13 cellular contexts compared by ENCODE assay signal in the genomic region with DNA sequence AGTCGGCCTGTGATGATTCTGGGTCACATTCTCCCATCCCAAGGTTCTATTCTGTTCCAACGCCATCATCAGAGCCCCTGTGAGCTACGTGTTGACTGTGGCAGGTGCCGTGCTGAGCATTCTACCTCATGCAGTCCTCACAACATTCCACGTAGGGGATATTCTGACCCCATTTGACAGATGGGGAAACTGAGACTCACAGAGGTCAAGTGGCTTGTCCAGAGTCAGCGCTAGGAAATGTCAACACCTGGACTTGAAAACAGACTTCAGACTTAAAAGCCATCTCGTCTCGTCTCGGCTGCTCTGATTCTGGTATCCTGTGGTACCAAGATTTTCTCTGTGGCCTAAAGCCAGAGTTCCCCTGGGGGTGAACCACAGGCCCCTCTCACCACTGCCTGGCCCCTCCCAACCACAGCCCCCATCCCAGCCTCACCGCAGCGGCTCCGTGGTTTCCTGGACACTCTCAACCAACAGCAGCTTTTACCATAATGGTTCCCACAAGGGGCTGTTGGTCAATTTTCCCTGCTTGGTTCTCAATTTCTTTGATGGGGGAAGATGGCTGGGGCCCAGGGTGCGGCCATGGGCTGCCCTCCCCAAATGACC. TPM values are rescaled to one million over a fixed set of nuclear protein-coding genes. Genes with fewer than 3 reads are reported as not detected.
A peak's percentile ranks its signal among the peaks of the same experiment; 100 is the strongest.
DNase-seq lines count a peak whose midpoint lies in the region; ATAC-seq and TF ChIP-seq lines count a peak whose summit lies in the region.
"Had no signal": no experiment of that assay in that cellular context is flagged by ENCODE, and none has a peak within 500 bp of the region (broad histone marks: within the 10 kb centered on the region; RNA-seq: fewer than 3 reads in every experiment).

No MANE protein-coding gene starts in this region.

- peak; percentile 57 for ATAC-seq in HG02610 (IDR thresholded peaks at IDR 0.05; ENCODE audit: unreplicated experiment)
- ATAC-seq in omental fat pad (ENCODE audit: low FRiP score), result no peak
- ATAC-seq in GM18861 (IDR thresholded peaks at IDR 0.05; ENCODE audit: unreplicated experiment), result no peak
- ATAC-seq in sciatic nerve, result no peak
- ATAC-seq: foreskin keratinocyte; naive thymus-derived CD8-positive, alpha-beta T cell had no signal

- intact Hi-C loops in sciatic nerve (cut with DNase I), result no loop called here

- no peak for TF ChIP-seq CTCF in omental fat pad (IDR thresholded peaks at IDR 0.05)

- peak; percentile 28 to 39 for DNase-seq in activated CD4-positive, alpha-beta T cell treated with anti-CD3 and anti-CD28 coated beads, Interleukin-2, amount 50 U/mL, for 48 hours
- no peak for DNase-seq in activated CD4-positive, alpha-beta T cell treated with anti-CD3 and anti-CD28 coated beads, Interleukin-2, amount 50 U/mL, for 4 hours
- peak; percentile 77 for DNase-seq in UCSD-AML1 (lab: John Stamatoyannopoulos, UW; ENCODE audit: unreplicated experiment)
- DNase-seq in stimulated activated CD8-positive, alpha-beta memory T cell treated with anti-CD3 and anti-CD28 coated beads, Interleukin-4, amount 100 ng/mL, for 24 hours (ENCODE audit: low read depth), result peak; percentile 8
- no peak for DNase-seq in omental fat pad (ENCODE audit: low spot score)
- no peak for DNase-seq in sciatic nerve (ENCODE audit: low spot score)
- DNase-seq: effector CD4-positive, alpha-beta T cell; foreskin keratinocyte; kidney glomerular epithelial cell; naive thymus-derived CD8-positive, alpha-beta T cell had no signal

RNA-seq across cellular contexts. Expression of a gene that starts 39.6 kb away (rescaled TPM):
- total RNA-seq in omental fat pad (10 to 100 TPM; 27.3 to 38.1 (median 30.8) TPM), sciatic nerve (84.9 TPM)
- total RNA-seq: OCI-LY7 had no signal

Comparison
In these comparisons a context has a peak if more than half of its experiments do, and no peak if none do; other contexts are left out.
1. DNase-seq: peak in activated CD4-positive, alpha-beta T cell treated with anti-CD3 and anti-CD28 coated beads, Interleukin-2, amount 50 U/mL, for 48 hours (2 of 2), UCSD-AML1 (single experiment) and stimulated activated CD8-positive, alpha-beta memory T cell treated with anti-CD3 and anti-CD28 coated beads, Interleukin-4, amount 100 ng/mL, for 24 hours (single experiment); none in activated CD4-positive, alpha-beta T cell treated with anti-CD3 and anti-CD28 coated beads, Interleukin-2, amount 50 U/mL, for 4 hours (0 of 2), omental fat pad (single experiment) and sciatic nerve (single experiment).